Comparison of ENCODE assay signal across 10 cellular contexts in the genomic region with DNA sequence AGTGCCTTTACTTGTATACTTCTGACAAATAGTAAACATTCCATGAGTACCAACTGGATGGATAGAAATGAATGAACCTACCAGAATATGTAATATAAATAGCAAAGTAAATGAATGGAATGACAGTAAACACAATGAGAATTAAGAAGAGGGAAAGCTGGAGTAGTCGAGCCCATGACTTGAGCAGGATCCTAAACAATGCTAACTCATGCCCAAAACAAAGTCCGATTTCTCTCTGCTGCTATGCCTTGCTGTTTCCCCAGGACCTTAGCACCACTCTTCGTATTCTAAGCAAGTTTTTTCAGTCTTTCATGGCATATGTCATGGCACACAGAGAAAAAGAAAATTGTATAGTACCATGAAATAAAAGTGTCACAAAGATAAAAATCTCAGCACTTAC. TPM values are rescaled to one million over a fixed set of nuclear protein-coding genes. Genes with fewer than 3 reads are reported as not detected.
DNase-seq lines count a peak whose midpoint lies in the region; ATAC-seq and TF ChIP-seq lines count a peak whose summit lies in the region.
"Had no signal": no experiment of that assay in that cellular context is flagged by ENCODE, and none has a peak within 500 bp of the region (broad histone marks: within the 10 kb centered on the region; RNA-seq: fewer than 3 reads in every experiment).

No MANE protein-coding gene starts in this region.

- H3K79me2 ChIP-seq in KMS-11 (ENCODE audit: insufficient read depth, low read depth) (peaks cover 23% of the 10 kb centered on the region; the same call in 1 of the 2 replicates), mammary epithelial cell (ENCODE audit: insufficient read depth, low read length) (peaks cover 31% of the 10 kb centered on the region)

- WGBS in mammary epithelial cell (ENCODE audit: low coverage, missing lambda C conversion rate) = 90% methylated on average over 3 of the region's 3 CpGs

- H4K20me1 ChIP-seq in BLaER1 treated with 17β-estradiol and CSF1 and Interleukin-3, amounts not matched to agents 10 nM and 100 nM = peaks cover 0 to 36% (median 26%) of the 10 kb centered on the region in 11 experiments; a peak in 13 of 22 replicates
- H4K20me1 ChIP-seq in KMS-11 (ENCODE audit: insufficient read depth) (no peaks in the 10 kb centered on the region), mammary epithelial cell (ENCODE audit: insufficient read depth, low read length) (no peaks in the 10 kb centered on the region)

- peaks cover 19% of the 10 kb centered on the region for H3K36me3 Mint-ChIP-seq in nephron (ENCODE audit: low read depth)

- no peaks in the 10 kb centered on the region for H3K9me3 Mint-ChIP-seq in nephron

- intact Hi-C loops in mammary epithelial cell (cut with micrococcal nuclease) (no loop called here), posterior vena cava (cut with DNase I) (no loop called here)

- H3K36me3 ChIP-seq in BLaER1 treated with 17β-estradiol and CSF1 and Interleukin-3, amounts not matched to agents 10 nM and 100 nM = peaks cover 25 to 42% (median 28%) of the 10 kb centered on the region in 11 experiments
- H3K36me3 ChIP-seq in KMS-11 (ENCODE audit: insufficient read depth) = no peaks in the 10 kb centered on the region
- H3K36me3 ChIP-seq in mammary epithelial cell (ENCODE audit: insufficient read depth, low read length) = no peaks in the 10 kb centered on the region

- 0 out of 22 replicates have a peak overlapping the region, but pooled peaks of 1 of the 11 experiments have one; percentile 80 for H3K27ac ChIP-seq in BLaER1 treated with 17β-estradiol and CSF1 and Interleukin-3, amounts not matched to agents 10 nM and 100 nM
- H3K27ac ChIP-seq in KMS-11 (no peak overlapping the region), mammary epithelial cell (ENCODE audit: insufficient read depth, low read depth, low read length) (no peak overlapping the region)

- H3K27ac Mint-ChIP-seq in nephron = peak overlapping the region in 1 of 3 experiments; percentile 96

- dilution Hi-C loops in mammary epithelial cell (cut with HindIII; ENCODE audit: low sequenced_read_pairs) = no loop called here

- DNase-seq in mammary epithelial cell (no peak), amniotic stem cell (lab: John Stamatoyannopoulos, UW) (no peak), posterior vena cava (ENCODE audit: low spot score) (no peak), epidermal melanocyte (ENCODE audit: insufficient read length, low spot score) (no peak)
- DNase-seq: DMS79 treated with DMSO at 0.1 percent for 48 hours, NCI-H774 had no signal

- TF ChIP-seq CTCF in KMS-11 (conservative IDR thresholded peaks at IDR 0.05; ENCODE audit: low read depth, low read length) (no peak), mammary epithelial cell (conservative IDR thresholded peaks at IDR 0.05 in 1 of 2, IDR thresholded peaks at IDR 0.05 in 1 of 2; ENCODE audit: extremely low read depth in 1 of 2, insufficient read depth in 1 of 2, low read depth in 1 of 2, low read length in 2 of 2) (no peak), nephron (IDR thresholded peaks at IDR 0.05; ENCODE audit: unreplicated experiment in 3 of 3) (no peak)

- H3K9me3 ChIP-seq in BLaER1 treated with 17β-estradiol and CSF1 and Interleukin-3, amounts not matched to agents 10 nM and 100 nM (replicated peaks in 1 of 11) = no peaks in the 10 kb centered on the region
- H3K9me3 ChIP-seq in mammary epithelial cell (replicated peaks; ENCODE audit: insufficient read depth, low read length) = no peaks in the 10 kb centered on the region

- no peak for ATAC-seq in HG03175 (IDR thresholded peaks at IDR 0.05; ENCODE audit: unreplicated experiment)

- CTCF ChIA-PET in mammary epithelial cell (lab: Charles Lee; ENCODE audit: low non-redundant PET) = no interaction called here

- no TSS peak for BruUV-seq in mammary epithelial cell (replicated peaks; lab: Mats Ljungman, UMichigan)

- H3K9ac ChIP-seq in BLaER1 treated with 17β-estradiol and CSF1 and Interleukin-3, amounts not matched to agents 10 nM and 100 nM = peak overlapping the region in 8 of 11 experiments; percentile 88 to 96 (median 91); a peak in 10 of 22 replicates
- H3K9ac ChIP-seq in KMS-11 (no peak overlapping the region), mammary epithelial cell (ENCODE audit: insufficient read depth, low read length) (no peak overlapping the region)

- H3K27me3 ChIP-seq in BLaER1 treated with 17β-estradiol and CSF1 and Interleukin-3, amounts not matched to agents 10 nM and 100 nM = no peaks in the 10 kb centered on the region
- H3K27me3 ChIP-seq in KMS-11 (ENCODE audit: insufficient read depth, low read depth) (no peaks in the 10 kb centered on the region), mammary epithelial cell (ENCODE audit: insufficient read depth, low read length) (no peaks in the 10 kb centered on the region)

- H3K4me3 Mint-ChIP-seq in nephron = peak overlapping the region; percentile 89 to 98 (median 93)

- H3K4me2 ChIP-seq in BLaER1 treated with 17β-estradiol and CSF1 and Interleukin-3, amounts not matched to agents 10 nM and 100 nM = peak overlapping the region; percentile 76 to 97 (median 87)
- H3K4me2 ChIP-seq in KMS-11 (peak overlapping the region; percentile 74), mammary epithelial cell (ENCODE audit: insufficient read depth, low read depth, low read length) (peak overlapping the region; percentile 90)

- H2AFZ ChIP-seq in KMS-11 (ENCODE audit: low read depth) (no peak overlapping the region), mammary epithelial cell (ENCODE audit: low read depth, low read length) (no peak overlapping the region)

- H3K4me3 ChIP-seq in BLaER1 treated with 17β-estradiol and CSF1 and Interleukin-3, amounts not matched to agents 10 nM and 100 nM = peak overlapping the region in 9 of 10 experiments; percentile 70 to 87 (median 81); a peak in 15 of 20 replicates
- H3K4me3 ChIP-seq in KMS-11 (IDR thresholded peaks at IDR 0.05; ENCODE audit: insufficient read depth, low read depth, low read length) (no peak overlapping the region), mammary epithelial cell (replicated peaks in 1 of 3; ENCODE audit: insufficient read depth in 1 of 3, low read depth in 2 of 3, low read length in 3 of 3) (peak overlapping the region in 2 of 3 experiments; percentile 66 to 93)

- peaks cover 37% of the 10 kb centered on the region for H3K4me1 Mint-ChIP-seq in nephron

- H3K4me1 ChIP-seq in BLaER1 treated with 17β-estradiol and CSF1 and Interleukin-3, amounts not matched to agents 10 nM and 100 nM = peaks cover 28 to 53% (median 35%) of the 10 kb centered on the region in 10 experiments
- H3K4me1 ChIP-seq in KMS-11 (ENCODE audit: low read depth, poor library complexity, severe bottlenecking) (peaks cover 34% of the 10 kb centered on the region), mammary epithelial cell (ENCODE audit: insufficient read depth, low read length) (peaks cover 29% of the 10 kb centered on the region)

- peaks cover 7% of the 10 kb centered on the region for H3K27me3 Mint-ChIP-seq in nephron (ENCODE audit: low read depth)

- in situ Hi-C loops in mammary epithelial cell (cut with MboI; ENCODE audit: low sequenced_read_pairs in 2 of 2) = no loop called here

RNA-seq across cellular contexts. Expression of a gene that starts 1.8 kb away (rescaled TPM):
- total RNA-seq in mammary epithelial cell = 1 to 10 TPM; 3.7 to 7.6 TPM
- 1.4 TPM for polyA plus RNA-seq in mammary epithelial cell
- polyA minus RNA-seq in mammary epithelial cell = not detected
- total RNA-seq in posterior vena cava = 10 to 100 TPM; 15.1 to 18.8 TPM

Comparison
In these comparisons a context has a peak if more than half of its experiments do, and no peak if none do; other contexts are left out.
1. H3K9ac ChIP-seq: peak in BLaER1 treated with 17β-estradiol and CSF1 and Interleukin-3, amounts not matched to agents 10 nM and 100 nM (8 of 11); none in KMS-11 (single experiment) and mammary epithelial cell (single experiment).
2. Peak in every context shown above with its lines, with median percentiles within 50 percentile points of each other: H3K4me2 ChIP-seq.